ENCODE assay signal across 9 cellular contexts in the genomic region with DNA sequence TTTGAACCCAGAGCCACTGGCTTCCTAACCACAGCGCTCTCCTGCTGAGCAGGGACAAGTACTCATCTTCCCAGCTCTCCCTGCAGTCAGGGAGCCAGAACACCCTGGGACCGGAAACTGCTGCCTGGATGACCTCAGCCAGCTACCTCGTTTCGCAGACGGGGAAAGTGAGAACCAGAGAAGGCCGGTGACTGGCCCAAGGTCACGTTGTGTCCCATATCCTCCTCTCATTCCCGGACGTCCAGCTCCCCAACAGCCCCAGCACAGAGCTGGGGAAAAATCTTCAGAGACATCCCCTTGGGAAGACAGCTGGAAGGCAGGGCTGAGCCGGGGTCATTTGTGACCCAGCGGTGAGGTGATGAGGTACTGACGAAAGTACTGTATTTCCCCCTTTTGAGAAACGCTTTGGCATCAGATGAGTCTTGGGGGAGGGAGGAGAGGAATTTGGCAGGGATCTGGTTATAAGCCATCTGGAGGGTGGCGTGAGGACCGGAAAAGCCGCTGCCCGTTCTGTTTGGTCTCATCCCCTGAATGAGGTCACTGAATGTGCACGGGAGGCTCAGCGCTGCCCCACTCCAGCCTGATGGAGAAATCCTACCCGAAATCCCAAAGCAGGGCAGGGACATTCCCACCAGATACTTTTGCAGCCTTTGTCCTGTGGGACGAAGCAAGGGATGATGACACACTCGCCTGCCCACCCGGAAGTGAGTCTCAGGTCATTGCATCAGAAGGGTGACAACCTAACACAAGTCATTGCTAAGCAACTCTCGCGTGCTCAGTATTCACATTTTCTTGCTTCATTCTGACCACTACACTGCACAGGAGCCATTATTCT. TPM values are rescaled to one million over a fixed set of nuclear protein-coding genes. Genes with fewer than 3 reads are reported as not detected.
DNase-seq lines count a peak whose midpoint lies in the region; ATAC-seq and TF ChIP-seq lines count a peak whose summit lies in the region.
"Had no signal": no experiment of that assay in that cellular context is flagged by ENCODE, and none has a peak within 500 bp of the region (broad histone marks: within the 10 kb centered on the region; RNA-seq: fewer than 3 reads in every experiment).

No MANE protein-coding gene starts in this region.

- no peaks in the 10 kb centered on the region for H3K79me2 ChIP-seq in smooth muscle cell (ENCODE audit: low read depth)

- peak overlapping the region; percentile 59 for H3K4me2 ChIP-seq in smooth muscle cell

- H3K9ac ChIP-seq in smooth muscle cell (ENCODE audit: low read depth), result peak overlapping the region; percentile 95

- H4K20me1 ChIP-seq in smooth muscle cell (ENCODE audit: low read depth), result no peaks in the 10 kb centered on the region

- no peak overlapping the region for H2AFZ ChIP-seq in smooth muscle cell (ENCODE audit: low read depth)

- H3K4me3 ChIP-seq in smooth muscle cell, result no peak overlapping the region

- TF ChIP-seq CTCF in foreskin keratinocyte (conservative IDR thresholded peaks at IDR 0.05), result no peak
- TF ChIP-seq CTCF in smooth muscle cell (IDR thresholded peaks at IDR 0.05; ENCODE audit: borderline replicate concordance, insufficient read depth, poor library complexity, severe bottlenecking), result no peak

- H3K27me3 ChIP-seq in foreskin keratinocyte, result no peaks in the 10 kb centered on the region
- H3K27me3 ChIP-seq in smooth muscle cell (ENCODE audit: low read depth), result no peaks in the 10 kb centered on the region

- H3K27ac ChIP-seq in foreskin keratinocyte (peak overlapping the region; percentile 82), smooth muscle cell (ENCODE audit: low read depth) (peak overlapping the region; percentile 99)

- H3F3A ChIP-seq in smooth muscle cell (ENCODE audit: low read depth), result peaks cover 51% of the 10 kb centered on the region

- H3K36me3 ChIP-seq in smooth muscle cell (ENCODE audit: low read depth), result no peaks in the 10 kb centered on the region

- peaks cover 26% of the 10 kb centered on the region for H3K4me1 ChIP-seq in foreskin keratinocyte
- H3K4me1 ChIP-seq in smooth muscle cell (ENCODE audit: low read depth), result peaks cover 26% of the 10 kb centered on the region

- WGBS in smooth muscle cell (ENCODE audit: low lambda C conversion rate), result 28% methylated on average over 25 of the region's 25 CpGs

- no peaks in the 10 kb centered on the region for H3K9me3 ChIP-seq in smooth muscle cell (replicated peaks; ENCODE audit: low read depth)

- DNase-seq in HCEC 1CT, result peak; percentile 95
- peak; percentile 97 for DNase-seq in SHP77 treated with DMSO at 0.1 percent for 48 hours (lab: John Stamatoyannopoulos, UW)
- peak; percentile 52 to 75 for DNase-seq in foreskin keratinocyte
- peak; percentile 65 for DNase-seq in smooth muscle cell (lab: John Stamatoyannopoulos, UW; ENCODE audit: unreplicated experiment)
- no peak for DNase-seq in activated gamma-delta T cell treated with Interleukin-2 at 50 U/mL for 16 hours
- DNase-seq in activated CD4-positive, alpha-beta T cell treated with anti-CD3 and anti-CD28 coated beads for 1 hour, result no peak
- DNase-seq: activated CD8-positive, alpha-beta memory T cell treated with anti-CD3 and anti-CD28 coated beads, Interleukin-2, amount 50 U/mL, for 48 hours had no signal

- ATAC-seq in foreskin keratinocyte (no peak), HG03280 (IDR thresholded peaks at IDR 0.05; ENCODE audit: unreplicated experiment) (no peak), GM21528 (IDR thresholded peaks at IDR 0.05; ENCODE audit: low FRiP score, unreplicated experiment) (no peak)

RNA-seq across cellular contexts. Expression of gene LIF, which starts 41.1 kb away (rescaled TPM):
- total RNA-seq in foreskin keratinocyte, result 0.17 and 0.25 TPM in 2 replicates
- 0.18 and 0.19 TPM in 2 replicates for polyA plus RNA-seq in foreskin keratinocyte
- 29.9 and 40.6 TPM in 2 replicates for total RNA-seq in smooth muscle cell
- polyA plus RNA-seq in smooth muscle cell, result 28.9 and 31.2 TPM in 2 replicates

Comparison
In these comparisons a context has a peak if more than half of its experiments do, and no peak if none do; other contexts are left out.
1. DNase-seq: peak in HCEC 1CT (single experiment), SHP77 treated with DMSO at 0.1 percent for 48 hours (single experiment), foreskin keratinocyte (2 of 2) and smooth muscle cell (single experiment); none in activated gamma-delta T cell treated with Interleukin-2 at 50 U/mL for 16 hours (single experiment) and activated CD4-positive, alpha-beta T cell treated with anti-CD3 and anti-CD28 coated beads for 1 hour (single experiment).
2. RNA of gene LIF, which starts 41.1 kb away (total RNA-seq): 29.9 to 40.6 TPM in smooth muscle cell; 0.17 to 0.25 TPM in foreskin keratinocyte; every median in the first group is over 10 times any median in the second.